8 cellular contexts compared by ENCODE assay signal in the genomic region with DNA sequence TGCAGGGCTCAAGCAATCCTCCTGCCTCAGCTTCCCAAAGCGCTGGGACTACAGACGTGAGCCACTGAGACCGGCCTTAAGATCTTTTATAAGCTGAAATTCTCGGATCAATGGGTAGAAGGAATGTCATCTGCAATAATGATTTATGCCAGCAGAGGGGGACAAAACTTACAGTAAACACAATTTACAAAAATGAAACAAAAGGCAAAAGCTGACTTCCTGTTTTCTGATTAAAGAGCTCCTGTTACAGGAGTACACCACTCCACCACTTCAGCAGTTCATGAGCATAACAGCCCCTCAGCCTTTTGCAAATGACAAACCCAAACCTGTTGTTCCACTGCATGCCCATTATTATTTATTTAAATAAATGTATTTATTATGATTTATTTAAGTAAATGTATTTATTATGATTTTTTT.
A peak's percentile ranks its signal among the peaks of the same experiment; 100 is the strongest.
DNase-seq lines count a peak whose midpoint lies in the region; FAIRE-seq and TF ChIP-seq lines count a peak whose summit lies in the region.

No MANE protein-coding gene starts in this region.

- peaks cover 23% of the 10 kb centered on the region for H3K4me1 ChIP-seq in A673 (ENCODE audit: insufficient read depth, low read length, poor library complexity, severe bottlenecking)

- POLR2A ChIA-PET in A673 (lab: Charles Lee; ENCODE audit: low non-redundant PET): no interaction called here
- POLR2A ChIA-PET in RWPE1 (lab: Yijun Ruan, JAX; ENCODE audit: low non-redundant PET): no interaction called here

- H3K27ac ChIP-seq in A673 (ENCODE audit: low read depth, low read length, poor library complexity, severe bottlenecking) (no peak overlapping the region), RWPE1 (no peak overlapping the region)

- H3K4me3 ChIP-seq in A673 (ENCODE audit: low read depth, low read length, poor library complexity, severe bottlenecking) (no peak overlapping the region), bronchial epithelial cell (ENCODE audit: low read depth, low read length) (no peak overlapping the region)

- peaks cover 19% of the 10 kb centered on the region for H3K36me3 Mint-ChIP-seq in mesothelial cell of epicardium

- H3K27me3 ChIP-seq in A673 (replicated peaks; ENCODE audit: insufficient read depth, low read depth, low read length, poor library complexity): no peaks in the 10 kb centered on the region
- H3K27me3 ChIP-seq in bronchial epithelial cell (ENCODE audit: control insufficient read depth, insufficient read depth, low read length): no peaks in the 10 kb centered on the region

- H3K4me1 Mint-ChIP-seq in mesothelial cell of epicardium: peaks cover 34% of the 10 kb centered on the region

- BruUV-seq in A673 (replicated peaks; lab: Mats Ljungman, UMichigan): no TSS peak

- H3K27me3 Mint-ChIP-seq in mesothelial cell of epicardium (ENCODE audit: low read depth): no peaks in the 10 kb centered on the region

- intact Hi-C loops in A673 (cut with micrococcal nuclease; ENCODE audit: unreplicated experiment) (loop anchor here (2.0 to 5.0 kb wide), 2 partner anchors 91 to 188 kb away; no protein-coding TSS in a partner anchor), posterior vena cava (cut with DNase I) (loop anchor here in 1 of 2 donors (10.0 kb wide), 1 partner anchor 1918 kb away; no protein-coding TSS in a partner anchor)

- no peaks in the 10 kb centered on the region for H3K9me3 ChIP-seq in A673 (ENCODE audit: low read depth, low read length, poor library complexity, severe bottlenecking)

- no peak overlapping the region for H3K27ac Mint-ChIP-seq in mesothelial cell of epicardium

- no peak overlapping the region for H3K4me3 Mint-ChIP-seq in mesothelial cell of epicardium

- TF ChIP-seq CTCF in A673 (conservative IDR thresholded peaks at IDR 0.05; ENCODE audit: low read depth, low read length) (peak; percentile 74), RWPE1 (conservative IDR thresholded peaks at IDR 0.05; ENCODE audit: low read depth) (peak; percentile 78), bronchial epithelial cell (IDR thresholded peaks at IDR 0.05; ENCODE audit: insufficient read depth, low read length, severe bottlenecking) (peak; percentile 60), mesothelial cell of epicardium (IDR thresholded peaks at IDR 0.05; ENCODE audit: unreplicated experiment) (peak; percentile 74)

- H3K36me3 ChIP-seq in A673 (ENCODE audit: insufficient read depth, low read length, poor library complexity, severe bottlenecking) (no peaks in the 10 kb centered on the region), bronchial epithelial cell (ENCODE audit: control insufficient read depth, insufficient read depth, low read length) (no peaks in the 10 kb centered on the region)

- CTCF ChIA-PET in A673 (lab: Charles Lee): interaction anchor here (0.6 to 1.3 kb wide), 13 partner anchors 8 to 188 kb away, joined by 3 to 14 read pairs (median 4); no protein-coding TSS in a partner anchor
- CTCF ChIA-PET in RWPE1 (lab: Yijun Ruan, JAX): interaction anchor here (0.6 to 1.2 kb wide), 9 partner anchors 9 to 715 kb away, joined by 3 to 8 read pairs (median 3); no protein-coding TSS in a partner anchor

- no peaks in the 10 kb centered on the region for H3K9me3 Mint-ChIP-seq in mesothelial cell of epicardium

- no peak for FAIRE-seq in bronchial epithelial cell (lab: Jason Lieb, UNC)

- DNase-seq in A673 (ENCODE audit: low spot score) (peak; percentile 84), GDM1 (lab: John Stamatoyannopoulos, UW) (peak; percentile 65), H4 (ENCODE audit: low spot score) (peak; percentile 75), LHCN-M2 (ENCODE audit: low read depth) (peak; percentile 80), RWPE1 (ENCODE audit: low spot score) (peak; percentile 31), bronchial epithelial cell (ENCODE audit: low read depth) (peak; percentile 60), mesothelial cell of epicardium (ENCODE audit: low spot score in 2 of 2, unreplicated experiment in 2 of 2) (no peak), posterior vena cava (ENCODE audit: low spot score) (no peak)

Comparison
In these comparisons a context has a peak if more than half of its experiments do, and no peak if none do; other contexts are left out.
1. DNase-seq: peak in A673 (single experiment), GDM1 (single experiment), H4 (single experiment), LHCN-M2 (single experiment), RWPE1 (single experiment) and bronchial epithelial cell (single experiment); none in mesothelial cell of epicardium (0 of 2) and posterior vena cava (single experiment).
2. Peak in every context shown above with its lines, with median percentiles within 50 percentile points of each other: CTCF ChIP-seq.